Comparison of ENCODE assay signal across 1 cellular context in the genomic region with DNA sequence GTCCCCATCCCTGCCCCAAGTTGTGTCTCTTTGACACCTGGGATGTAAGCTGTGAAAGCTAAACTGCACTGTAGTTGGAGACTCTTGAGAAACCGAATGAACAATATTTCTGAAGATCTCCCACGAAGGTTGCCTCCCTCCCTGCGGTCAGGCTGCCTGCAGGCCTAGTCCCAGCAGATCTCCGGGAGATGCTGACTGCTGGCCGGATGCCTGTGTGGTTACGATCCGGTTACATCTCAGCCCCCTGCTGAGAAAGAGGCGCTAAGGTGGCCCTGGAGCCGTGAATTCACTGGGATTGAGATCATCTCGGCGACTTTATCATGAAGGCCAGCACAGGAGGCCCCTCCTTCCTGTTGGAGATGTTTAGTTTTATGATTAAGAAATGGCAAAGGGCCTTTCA.
TF ChIP-seq lines count a peak whose summit lies in the region.

No MANE protein-coding gene starts in this region.

TF ChIP-seq in SK-N-SH, 30 proteins besides CTCF, POLR2A, EP300 and RAD21 (continued from another document):
- TF ChIP-seq, protein P1, sequence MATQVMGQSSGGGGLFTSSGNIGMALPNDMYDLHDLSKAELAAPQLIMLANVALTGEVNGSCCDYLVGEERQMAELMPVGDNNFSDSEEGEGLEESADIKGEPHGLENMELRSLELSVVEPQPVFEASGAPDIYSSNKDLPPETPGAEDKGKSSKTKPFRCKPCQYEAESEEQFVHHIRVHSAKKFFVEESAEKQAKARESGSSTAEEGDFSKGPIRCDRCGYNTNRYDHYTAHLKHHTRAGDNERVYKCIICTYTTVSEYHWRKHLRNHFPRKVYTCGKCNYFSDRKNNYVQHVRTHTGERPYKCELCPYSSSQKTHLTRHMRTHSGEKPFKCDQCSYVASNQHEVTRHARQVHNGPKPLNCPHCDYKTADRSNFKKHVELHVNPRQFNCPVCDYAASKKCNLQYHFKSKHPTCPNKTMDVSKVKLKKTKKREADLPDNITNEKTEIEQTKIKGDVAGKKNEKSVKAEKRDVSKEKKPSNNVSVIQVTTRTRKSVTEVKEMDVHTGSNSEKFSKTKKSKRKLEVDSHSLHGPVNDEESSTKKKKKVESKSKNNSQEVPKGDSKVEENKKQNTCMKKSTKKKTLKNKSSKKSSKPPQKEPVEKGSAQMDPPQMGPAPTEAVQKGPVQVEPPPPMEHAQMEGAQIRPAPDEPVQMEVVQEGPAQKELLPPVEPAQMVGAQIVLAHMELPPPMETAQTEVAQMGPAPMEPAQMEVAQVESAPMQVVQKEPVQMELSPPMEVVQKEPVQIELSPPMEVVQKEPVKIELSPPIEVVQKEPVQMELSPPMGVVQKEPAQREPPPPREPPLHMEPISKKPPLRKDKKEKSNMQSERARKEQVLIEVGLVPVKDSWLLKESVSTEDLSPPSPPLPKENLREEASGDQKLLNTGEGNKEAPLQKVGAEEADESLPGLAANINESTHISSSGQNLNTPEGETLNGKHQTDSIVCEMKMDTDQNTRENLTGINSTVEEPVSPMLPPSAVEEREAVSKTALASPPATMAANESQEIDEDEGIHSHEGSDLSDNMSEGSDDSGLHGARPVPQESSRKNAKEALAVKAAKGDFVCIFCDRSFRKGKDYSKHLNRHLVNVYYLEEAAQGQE (IDR thresholded peaks at IDR 0.05; ENCODE audit: low read depth, low read length) = peak; percentile 47; the same call in 1 of the 2 replicates
- TF ChIP-seq TEAD4 (IDR thresholded peaks at IDR 0.05; ENCODE audit: borderline replicate concordance, insufficient read depth) = peak; percentile 83
- no peak for TF ChIP-seq RFX5 (IDR thresholded peaks at IDR 0.05; ENCODE audit: low read length)
- TF ChIP-seq NFIC (IDR thresholded peaks at IDR 0.05; ENCODE audit: borderline replicate concordance) = peak; percentile 93
- TF ChIP-seq SMC3 (IDR thresholded peaks at IDR 0.05; ENCODE audit: low read depth, low read length) = no peak
- peak; percentile 84 for TF ChIP-seq JUND (IDR thresholded peaks at IDR 0.05)
- no peak for TF ChIP-seq GATA2 (CRISPR knock-in tag; IDR thresholded peaks at IDR 0.05)
- TF ChIP-seq, protein P2, sequence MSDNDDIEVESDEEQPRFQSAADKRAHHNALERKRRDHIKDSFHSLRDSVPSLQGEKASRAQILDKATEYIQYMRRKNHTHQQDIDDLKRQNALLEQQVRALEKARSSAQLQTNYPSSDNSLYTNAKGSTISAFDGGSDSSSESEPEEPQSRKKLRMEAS (IDR thresholded peaks at IDR 0.05; ENCODE audit: low read depth) = peak; percentile 82
- TF ChIP-seq MEF2A (IDR thresholded peaks at IDR 0.05; ENCODE audit: borderline replicate concordance, low read depth) = no peak; the same call in 1 of the 2 replicates
- no peak for TF ChIP-seq YY1 (IDR thresholded peaks at IDR 0.05; ENCODE audit: low read depth)
- TF ChIP-seq TCF12 (IDR thresholded peaks at IDR 0.05) = peak; percentile 93
- peak; percentile 48; the same call in 1 of the 2 replicates for TF ChIP-seq POLR2AphosphoS5 (IDR thresholded peaks at IDR 0.05; ENCODE audit: low read depth, low read length)
- no peak for TF ChIP-seq RCOR1 (IDR thresholded peaks at IDR 0.05; ENCODE audit: low read length)
- peak; percentile 85; the same call in 1 of the 2 replicates for TF ChIP-seq RXRA (IDR thresholded peaks at IDR 0.05; ENCODE audit: borderline replicate concordance, low read depth)
- no peak for TF ChIP-seq EZH2phosphoT487 (IDR thresholded peaks at IDR 0.05; ENCODE audit: borderline replicate concordance, low read depth)
- no peak for TF ChIP-seq NRF1 (IDR thresholded peaks at IDR 0.05; ENCODE audit: low read depth, low read length)
- TF ChIP-seq, protein P3, sequence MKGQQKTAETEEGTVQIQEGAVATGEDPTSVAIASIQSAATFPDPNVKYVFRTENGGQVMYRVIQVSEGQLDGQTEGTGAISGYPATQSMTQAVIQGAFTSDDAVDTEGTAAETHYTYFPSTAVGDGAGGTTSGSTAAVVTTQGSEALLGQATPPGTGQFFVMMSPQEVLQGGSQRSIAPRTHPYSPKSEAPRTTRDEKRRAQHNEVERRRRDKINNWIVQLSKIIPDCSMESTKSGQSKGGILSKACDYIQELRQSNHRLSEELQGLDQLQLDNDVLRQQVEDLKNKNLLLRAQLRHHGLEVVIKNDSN (IDR thresholded peaks at IDR 0.05; ENCODE audit: borderline replicate concordance, low read depth) = no peak
- no peak for TF ChIP-seq GABPA (IDR thresholded peaks at IDR 0.05; ENCODE audit: low read depth)
- no peak for TF ChIP-seq SIN3A (IDR thresholded peaks at IDR 0.05; ENCODE audit: borderline replicate concordance, low read depth, low read length)
- TF ChIP-seq, protein P4, sequence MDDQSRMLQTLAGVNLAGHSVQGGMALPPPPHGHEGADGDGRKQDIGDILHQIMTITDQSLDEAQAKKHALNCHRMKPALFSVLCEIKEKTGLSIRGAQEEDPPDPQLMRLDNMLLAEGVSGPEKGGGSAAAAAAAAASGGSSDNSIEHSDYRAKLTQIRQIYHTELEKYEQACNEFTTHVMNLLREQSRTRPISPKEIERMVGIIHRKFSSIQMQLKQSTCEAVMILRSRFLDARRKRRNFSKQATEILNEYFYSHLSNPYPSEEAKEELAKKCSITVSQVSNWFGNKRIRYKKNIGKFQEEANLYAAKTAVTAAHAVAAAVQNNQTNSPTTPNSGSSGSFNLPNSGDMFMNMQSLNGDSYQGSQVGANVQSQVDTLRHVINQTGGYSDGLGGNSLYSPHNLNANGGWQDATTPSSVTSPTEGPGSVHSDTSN (IDR thresholded peaks at IDR 0.05) = peak; percentile 85
- TF ChIP-seq TAF1 (IDR thresholded peaks at IDR 0.05; ENCODE audit: borderline replicate concordance, low read depth, low read length) = no peak
- TF ChIP-seq FOXJ3 (CRISPR knock-in tag; IDR thresholded peaks at IDR 0.05) = no peak
- TF ChIP-seq, protein P5, sequence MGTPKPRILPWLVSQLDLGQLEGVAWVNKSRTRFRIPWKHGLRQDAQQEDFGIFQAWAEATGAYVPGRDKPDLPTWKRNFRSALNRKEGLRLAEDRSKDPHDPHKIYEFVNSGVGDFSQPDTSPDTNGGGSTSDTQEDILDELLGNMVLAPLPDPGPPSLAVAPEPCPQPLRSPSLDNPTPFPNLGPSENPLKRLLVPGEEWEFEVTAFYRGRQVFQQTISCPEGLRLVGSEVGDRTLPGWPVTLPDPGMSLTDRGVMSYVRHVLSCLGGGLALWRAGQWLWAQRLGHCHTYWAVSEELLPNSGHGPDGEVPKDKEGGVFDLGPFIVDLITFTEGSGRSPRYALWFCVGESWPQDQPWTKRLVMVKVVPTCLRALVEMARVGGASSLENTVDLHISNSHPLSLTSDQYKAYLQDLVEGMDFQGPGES (IDR thresholded peaks at IDR 0.05; ENCODE audit: low read depth, low read length) = no peak
